In the genomic region with DNA sequence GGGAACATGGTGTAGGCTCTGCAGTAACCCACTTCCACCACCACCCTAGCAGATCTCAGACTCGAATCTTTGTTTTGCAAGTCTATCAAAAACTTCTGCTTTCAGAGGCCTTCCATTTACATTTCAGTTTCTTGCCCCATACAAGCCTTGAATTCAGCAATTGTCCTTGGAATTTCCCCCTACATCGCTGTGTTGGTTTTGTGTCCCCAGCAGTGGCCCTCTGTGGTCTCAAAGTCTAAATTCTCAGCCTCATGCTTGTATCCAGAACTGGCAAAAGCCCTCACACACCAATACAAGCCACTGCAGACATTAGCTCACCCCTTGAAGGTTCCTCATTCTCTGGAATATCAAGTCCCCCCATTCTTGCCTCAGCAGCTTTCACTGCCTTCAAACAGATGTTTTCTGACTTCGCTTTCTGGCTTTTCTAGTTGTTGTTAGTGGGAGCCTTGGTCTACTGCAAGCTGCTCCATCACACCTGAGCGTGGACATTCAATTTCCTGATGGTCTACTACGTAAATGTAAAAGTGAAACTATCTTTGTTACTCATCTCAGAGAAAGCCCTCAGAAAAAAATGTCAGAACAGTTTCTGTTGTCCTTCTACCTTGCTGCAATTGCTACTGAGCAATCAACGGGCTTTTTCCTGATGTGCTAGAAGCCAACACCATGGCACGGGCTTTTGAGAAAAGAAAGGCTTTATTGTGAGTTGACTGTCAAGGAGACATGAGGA, we compare ENCODE assay signal across 8 cellular contexts. TPM values are rescaled to one million over a fixed set of nuclear protein-coding genes. Genes with fewer than 3 reads are reported as not detected.
DNase-seq lines count a peak whose midpoint lies in the region; ATAC-seq lines count a peak whose summit lies in the region.

No MANE protein-coding gene starts in this region.

- ATAC-seq in activated CD4-positive, alpha-beta T cell treated with anti-CD3 and anti-CD28 coated beads for 36 hours, result peak; percentile 25
- peak; percentile 49 for ATAC-seq in HG03097 (IDR thresholded peaks at IDR 0.05; ENCODE audit: low FRiP score, unreplicated experiment)
- ATAC-seq in stimulated activated naive B cell treated with anti-CD40 and anti-IgM and Interleukin-4, amounts not matched to agents 10 μg/mL and 1 μg/mL and 100 μg/mL, for 72 hours (replicated peaks), result peak; percentile 49 to 58

- peaks cover 6% of the 10 kb centered on the region for H3K36me3 Mint-ChIP-seq in activated CD4-positive, alpha-beta T cell treated with anti-CD3 and anti-CD28 coated beads for 36 hours (ENCODE audit: low read depth)
- H3K36me3 Mint-ChIP-seq in T-helper 2 cell treated with Interferon-gamma antibody and Interleukin-4, amounts not matched to agents 5 μg/mL and 100 μg/mL, for 36 hours (ENCODE audit: low read depth), result peaks cover 11% of the 10 kb centered on the region
- H3K36me3 Mint-ChIP-seq in stimulated activated naive B cell treated with anti-CD40 and anti-IgM and Interleukin-4, amounts not matched to agents 10 μg/mL and 1 μg/mL and 100 μg/mL, for 72 hours, result peaks cover 5 to 10% of the 10 kb centered on the region in 2 donors

- H3K4me3 Mint-ChIP-seq in activated CD4-positive, alpha-beta T cell treated with anti-CD3 and anti-CD28 coated beads for 36 hours, result no peak overlapping the region
- peak overlapping the region; percentile 61 for H3K4me3 Mint-ChIP-seq in T-helper 2 cell treated with Interferon-gamma antibody and Interleukin-4, amounts not matched to agents 5 μg/mL and 100 μg/mL, for 36 hours
- H3K4me3 Mint-ChIP-seq in stimulated activated naive B cell treated with anti-CD40 and anti-IgM and Interleukin-4, amounts not matched to agents 10 μg/mL and 1 μg/mL and 100 μg/mL, for 72 hours, result peak overlapping the region; percentile 65 to 69

- H3K27ac Mint-ChIP-seq in activated CD4-positive, alpha-beta T cell treated with anti-CD3 and anti-CD28 coated beads for 36 hours, result peak overlapping the region; percentile 75
- peak overlapping the region; percentile 88 for H3K27ac Mint-ChIP-seq in T-helper 2 cell treated with Interferon-gamma antibody and Interleukin-4, amounts not matched to agents 5 μg/mL and 100 μg/mL, for 36 hours
- peak overlapping the region; percentile 94 for H3K27ac Mint-ChIP-seq in stimulated activated naive B cell treated with anti-CD40 and anti-IgM and Interleukin-4, amounts not matched to agents 10 μg/mL and 1 μg/mL and 100 μg/mL, for 72 hours

- intact Hi-C loops in activated CD4-positive, alpha-beta T cell treated with anti-CD3 and anti-CD28 coated beads for 36 hours (cut with DNase I, micrococcal nuclease), result loop anchor here in 1 of 2 experiments (5.0 to 10.0 kb wide), 6 partner anchors 537 to 1095 kb away; a partner anchor contains a TSS

- H3K9me3 Mint-ChIP-seq in activated CD4-positive, alpha-beta T cell treated with anti-CD3 and anti-CD28 coated beads for 36 hours (ENCODE audit: low read depth), result peaks cover 6% of the 10 kb centered on the region
- H3K9me3 Mint-ChIP-seq in T-helper 2 cell treated with Interferon-gamma antibody and Interleukin-4, amounts not matched to agents 5 μg/mL and 100 μg/mL, for 36 hours, result peaks cover 12% of the 10 kb centered on the region
- peaks cover 4 to 5% of the 10 kb centered on the region in 2 donors for H3K9me3 Mint-ChIP-seq in stimulated activated naive B cell treated with anti-CD40 and anti-IgM and Interleukin-4, amounts not matched to agents 10 μg/mL and 1 μg/mL and 100 μg/mL, for 72 hours

- no peaks in the 10 kb centered on the region for H3K27me3 Mint-ChIP-seq in activated CD4-positive, alpha-beta T cell treated with anti-CD3 and anti-CD28 coated beads for 36 hours
- H3K27me3 Mint-ChIP-seq in T-helper 2 cell treated with Interferon-gamma antibody and Interleukin-4, amounts not matched to agents 5 μg/mL and 100 μg/mL, for 36 hours (ENCODE audit: low read depth), result no peaks in the 10 kb centered on the region
- no peaks in the 10 kb centered on the region for H3K27me3 Mint-ChIP-seq in stimulated activated naive B cell treated with anti-CD40 and anti-IgM and Interleukin-4, amounts not matched to agents 10 μg/mL and 1 μg/mL and 100 μg/mL, for 72 hours

- H3K4me1 Mint-ChIP-seq in activated CD4-positive, alpha-beta T cell treated with anti-CD3 and anti-CD28 coated beads for 36 hours, result peaks cover 40% of the 10 kb centered on the region
- peaks cover 23% of the 10 kb centered on the region for H3K4me1 Mint-ChIP-seq in T-helper 2 cell treated with Interferon-gamma antibody and Interleukin-4, amounts not matched to agents 5 μg/mL and 100 μg/mL, for 36 hours (ENCODE audit: low read depth)
- H3K4me1 Mint-ChIP-seq in stimulated activated naive B cell treated with anti-CD40 and anti-IgM and Interleukin-4, amounts not matched to agents 10 μg/mL and 1 μg/mL and 100 μg/mL, for 72 hours, result peaks cover 31 to 43% of the 10 kb centered on the region in 2 donors

- POLR2A ChIA-PET in activated CD4-positive, alpha-beta T cell treated with anti-CD3 and anti-CD28 coated beads for 36 hours (lab: Charles Lee), result interaction anchor here (0.8 kb wide), 1 partner anchor 75 kb away, joined by 3 read pairs; no protein-coding TSS in a partner anchor

- CTCF ChIA-PET in activated CD4-positive, alpha-beta T cell treated with anti-CD3 and anti-CD28 coated beads for 36 hours (lab: Charles Lee), result interaction anchor here (0.9 to 4.0 kb wide), 6 partner anchors 11 to 109 kb away, joined by 3 to 45 read pairs (median 11); no protein-coding TSS in a partner anchor

- DNase-seq in activated CD4-positive, alpha-beta T cell treated with anti-CD3 and anti-CD28 coated beads for 36 hours, result peak; percentile 14
- no peak for DNase-seq in activated CD4-positive, alpha-beta T cell treated with anti-CD3 and anti-CD28 coated beads, Interleukin-2, amount 50 U/mL, for 1 hour
- no peak for DNase-seq in T-helper 2 cell treated with Interferon-gamma antibody and Interleukin-4, amounts not matched to agents 5 μg/mL and 100 μg/mL, for 36 hours (ENCODE audit: low spot score)
- DNase-seq in stimulated activated naive B cell treated with anti-CD40 and anti-IgM and Interleukin-4, amounts not matched to agents 10 μg/mL and 1 μg/mL and 100 μg/mL, for 72 hours, result peak; percentile 31
- DNase-seq in SK-N-DZ (ENCODE audit: low spot score), result no peak
- no peak for DNase-seq in NCI-H2029 treated with DMSO at 0.1 percent for 48 hours (lab: John Stamatoyannopoulos, UW)
- no peak for DNase-seq in NCI-H748 treated with DMSO at 0.1 percent for 48 hours (lab: John Stamatoyannopoulos, UW)

RNA-seq across cellular contexts. Expression of a gene that starts 1.8 kb away (rescaled TPM):
- 10 to 100 TPM; 51.4 to 70.4 TPM for total RNA-seq in activated CD4-positive, alpha-beta T cell treated with anti-CD3 and anti-CD28 coated beads for 36 hours
- 56.2 and 59.4 TPM in 2 replicates for polyA plus RNA-seq in SK-N-DZ (2014; cell fraction: cytosol; rRNA removed)
- polyA plus RNA-seq in SK-N-DZ (2014; cell fraction: nucleus; rRNA removed), result 45.9 and 61.1 TPM in 2 replicates

Comparison
In these comparisons a context has a peak if more than half of its experiments do, and no peak if none do; other contexts are left out.
1. DNase-seq: peak in activated CD4-positive, alpha-beta T cell treated with anti-CD3 and anti-CD28 coated beads for 36 hours (single experiment) and stimulated activated naive B cell treated with anti-CD40 and anti-IgM and Interleukin-4, amounts not matched to agents 10 μg/mL and 1 μg/mL and 100 μg/mL, for 72 hours (single experiment); none in activated CD4-positive, alpha-beta T cell treated with anti-CD3 and anti-CD28 coated beads, Interleukin-2, amount 50 U/mL, for 1 hour (single experiment), T-helper 2 cell treated with Interferon-gamma antibody and Interleukin-4, amounts not matched to agents 5 μg/mL and 100 μg/mL, for 36 hours (single experiment), SK-N-DZ (single experiment), NCI-H2029 treated with DMSO at 0.1 percent for 48 hours (single experiment) and NCI-H748 treated with DMSO at 0.1 percent for 48 hours (single experiment).
2. Peak in every context shown above with its lines, with median percentiles within 50 percentile points of each other: ATAC-seq and H3K27ac Mint-ChIP-seq.